ENCODE assay signal across 27 cellular contexts in the genomic region with DNA sequence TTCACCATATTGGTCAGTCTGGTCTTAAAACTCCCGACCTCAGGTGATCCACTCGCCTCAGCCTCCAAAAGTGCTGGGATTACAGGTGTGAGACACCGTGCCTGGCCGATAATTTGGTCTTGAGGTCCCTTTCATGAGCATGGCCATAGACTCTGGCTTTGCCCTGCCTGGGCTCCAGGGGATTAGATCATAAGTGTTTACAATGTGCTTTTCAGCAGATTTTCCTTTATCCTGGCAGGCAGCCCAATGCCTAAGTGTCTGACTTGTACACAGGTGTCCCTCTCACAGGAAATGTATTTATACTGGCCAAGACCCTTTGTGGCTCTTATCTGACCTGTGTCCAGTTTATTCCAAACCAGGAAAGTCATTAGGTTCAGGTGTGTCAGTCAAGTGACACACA. TPM values are rescaled to one million over a fixed set of nuclear protein-coding genes. Genes with fewer than 3 reads are reported as not detected.
A peak's percentile ranks its signal among the peaks of the same experiment; 100 is the strongest.
DNase-seq lines count a peak whose midpoint lies in the region; FAIRE-seq and TF ChIP-seq lines count a peak whose summit lies in the region.
"Had no signal": no experiment of that assay in that cellular context is flagged by ENCODE, and none has a peak within 500 bp of the region (broad histone marks: within the 10 kb centered on the region; RNA-seq: fewer than 3 reads in every experiment).

No MANE protein-coding gene starts in this region.

- peak; percentile 96 for DNase-seq in DMS53 (lab: John Stamatoyannopoulos, UW)
- peak; percentile 80 for DNase-seq in NCI-H2029 treated with DMSO at 0.1 percent for 48 hours (lab: John Stamatoyannopoulos, UW)
- peak; percentile 42 for DNase-seq in NCI-H82 (lab: John Stamatoyannopoulos, UW)
- DNase-seq in endothelial cell of umbilical vein (ENCODE audit: low read depth, low spot score), result peak; percentile 64
- no peak for DNase-seq in PC-9
- no peak for DNase-seq in T-helper 1 cell
- DNase-seq in HAP-1 (ENCODE audit: low spot score in 2 of 2), result no peak
- DNase-seq in GM13977 (ENCODE audit: low spot score), result no peak
- DNase-seq: activated CD4-positive, alpha-beta T cell treated with anti-CD3 and anti-CD28 coated beads, Interleukin-2, amount 10 ng/mL, durations not matched to agents 7 days and 5 days; activated CD8-positive, alpha-beta memory T cell treated with anti-CD3 and anti-CD28 coated beads, Interleukin-2, amount 10 ng/mL, durations not matched to agents 7 days and 5 days; anterior cingulate cortex; DMS 273 treated with DMSO at 0.1 percent for 48 hours; dorsolateral prefrontal cortex; glutamatergic neuron; HFFc6; NCI-H1436 treated with DMSO at 0.1 percent for 48 hours; NCI-H446; small intestine; stimulated activated naive CD4-positive, alpha-beta T cell had no signal

- H2AFZ ChIP-seq in endothelial cell of umbilical vein (ENCODE audit: low read depth, low read length) (no peak overlapping the region), PC-9 (no peak overlapping the region)

- intact Hi-C loops in endothelial cell of umbilical vein (cut with micrococcal nuclease) (no loop called here), PC-9 (cut with micrococcal nuclease; ENCODE audit: unreplicated experiment) (no loop called here)

- CTCF ChIA-PET in endothelial cell of umbilical vein (lab: Charles Lee), result no interaction called here
- CTCF ChIA-PET in PC-9 (lab: Charles Lee), result no interaction called here

- in situ Hi-C loops in HAP-1 (cut with MboI; ENCODE audit: low sequenced_read_pairs) (no loop called here), GM13977 (cut with MboI; ENCODE audit: low pct_unique_long_range_greater_than_20kb, low sequenced_read_pairs, unreplicated experiment) (no loop called here)

- no TSS peak for BruUV-seq in endothelial cell of umbilical vein (replicated peaks; lab: Mats Ljungman, UMichigan)
- no TSS peak for BruUV-seq in PC-9 (replicated peaks; lab: Mats Ljungman, UMichigan)

- H3K36me3 ChIP-seq in endothelial cell of umbilical vein (ENCODE audit: control insufficient read depth in 2 of 2, extremely low read depth in 1 of 2, insufficient read depth in 2 of 2, low read length in 2 of 2), result no peaks in the 10 kb centered on the region
- no peaks in the 10 kb centered on the region for H3K36me3 ChIP-seq in PC-9 (ENCODE audit: low read depth)
- no peaks in the 10 kb centered on the region for H3K36me3 ChIP-seq in HAP-1 (replicated peaks)
- H3K36me3 ChIP-seq: neutrophil, thoracic aorta had no signal

- POLR2A ChIA-PET in endothelial cell of umbilical vein (lab: Charles Lee) (no interaction called here), PC-9 (lab: Charles Lee; ENCODE audit: unreplicated experiment) (no interaction called here)

- peaks cover 0 to 2% of the 10 kb centered on the region in 2 experiments for H3K27me3 ChIP-seq in endothelial cell of umbilical vein (ENCODE audit: control insufficient read depth in 2 of 2, insufficient read depth in 2 of 2, low read length in 2 of 2)
- H3K27me3 ChIP-seq in PC-9 (ENCODE audit: insufficient read depth, low read depth), result no peaks in the 10 kb centered on the region; the same call in 1 of the 2 replicates
- peaks cover 5% of the 10 kb centered on the region; the same call in 1 of the 2 replicates for H3K27me3 ChIP-seq in HAP-1 (ENCODE audit: low read depth)
- H3K27me3 ChIP-seq: neutrophil had no signal

- no peaks in the 10 kb centered on the region for H3K9me2 ChIP-seq in PC-9 (ENCODE audit: insufficient read depth)

- peak; percentile 8 for FAIRE-seq in endothelial cell of umbilical vein (lab: Jason Lieb, UNC)
- FAIRE-seq: small intestine had no signal

- dilution Hi-C loops in endothelial cell of umbilical vein (cut with MboI; ENCODE audit: extremely low pct_ligation_motif_present, low sequenced_read_pairs), result no loop called here

- no peak overlapping the region for H3K27ac ChIP-seq in endothelial cell of umbilical vein (ENCODE audit: insufficient read depth, low read depth, low read length)
- H3K27ac ChIP-seq in PC-9, result no peak overlapping the region
- H3K27ac ChIP-seq: C4-2B, dorsolateral prefrontal cortex, neutrophil, thoracic aorta had no signal

- TF ChIP-seq POLR2A in endothelial cell of umbilical vein (IDR thresholded peaks at IDR 0.05; ENCODE audit: low read depth, low read length), result no peak

- H3K79me2 ChIP-seq in endothelial cell of umbilical vein (ENCODE audit: control insufficient read depth, insufficient read depth, low read length), result no peaks in the 10 kb centered on the region
- no peaks in the 10 kb centered on the region for H3K79me2 ChIP-seq in PC-9 (ENCODE audit: low read depth)

- H3K9me1 ChIP-seq in endothelial cell of umbilical vein (replicated peaks; ENCODE audit: control insufficient read depth, extremely low read depth, insufficient read depth, low read length), result no peaks in the 10 kb centered on the region

- H3K4me2 ChIP-seq in endothelial cell of umbilical vein (ENCODE audit: insufficient read depth, low read length) (no peak overlapping the region), PC-9 (no peak overlapping the region)

- H3K4me3 ChIP-seq in endothelial cell of umbilical vein (replicated peaks in 1 of 3; ENCODE audit: insufficient read depth in 1 of 3, low read depth in 1 of 3, low read length in 3 of 3) (no peak overlapping the region), PC-9 (no peak overlapping the region), HAP-1 (no peak overlapping the region)
- H3K4me3 ChIP-seq: dorsolateral prefrontal cortex, thoracic aorta had no signal

- H4K20me1 ChIP-seq in endothelial cell of umbilical vein (replicated peaks; ENCODE audit: control insufficient read depth, extremely low read depth, insufficient read depth, low read length), result no peaks in the 10 kb centered on the region
- H4K20me1 ChIP-seq in PC-9 (ENCODE audit: insufficient read depth), result no peaks in the 10 kb centered on the region

- no peaks in the 10 kb centered on the region for H3K9me3 ChIP-seq in endothelial cell of umbilical vein (replicated peaks; ENCODE audit: control insufficient read depth, insufficient read depth, low read length)
- H3K9me3 ChIP-seq in PC-9 (ENCODE audit: insufficient read depth, low read depth), result no peaks in the 10 kb centered on the region
- H3K9me3 ChIP-seq in HAP-1, result no peaks in the 10 kb centered on the region
- H3K9me3 ChIP-seq: neutrophil, thoracic aorta had no signal

- H3K4me1 ChIP-seq in endothelial cell of umbilical vein (ENCODE audit: control insufficient read depth, extremely low read depth, insufficient read depth, low read length) (peaks cover 3% of the 10 kb centered on the region), PC-9 (replicated peaks; ENCODE audit: insufficient read depth) (no peaks in the 10 kb centered on the region), HAP-1 (no peaks in the 10 kb centered on the region)

- peaks cover 14% of the 10 kb centered on the region; the same call in 1 of the 2 replicates for H3F3A ChIP-seq in PC-9 (ENCODE audit: insufficient read depth, low read depth)

- TF ChIP-seq CTCF in endothelial cell of umbilical vein (IDR thresholded peaks at IDR 0.05; ENCODE audit: extremely low read depth in 1 of 2, insufficient read depth in 1 of 2, low read depth in 1 of 2, low read length in 2 of 2), result no peak
- no peak for TF ChIP-seq CTCF in PC-9 (conservative IDR thresholded peaks at IDR 0.05)
- no peak for TF ChIP-seq CTCF in GM13977 (IDR thresholded peaks at IDR 0.05; ENCODE audit: extremely low read depth, insufficient read depth, missing control alignments)

- no peak overlapping the region for H3K9ac ChIP-seq in endothelial cell of umbilical vein (replicated peaks; ENCODE audit: extremely low read depth, insufficient read depth, low read length)

TF ChIP-seq in endothelial cell of umbilical vein, 7 proteins besides CTCF, POLR2A, EP300 and RAD21 (continues in another document):
- TF ChIP-seq EZH2 (IDR thresholded peaks at IDR 0.05; ENCODE audit: borderline replicate concordance, low read depth, low read length, severe bottlenecking) (no peak), FOS (IDR thresholded peaks at IDR 0.05; ENCODE audit: borderline replicate concordance, insufficient read depth, low read length) (no peak), GATA2 (IDR thresholded peaks at IDR 0.05; ENCODE audit: insufficient read depth, insufficient read length, low read depth, low read length) (no peak)
- TF ChIP-seq, protein P1, sequence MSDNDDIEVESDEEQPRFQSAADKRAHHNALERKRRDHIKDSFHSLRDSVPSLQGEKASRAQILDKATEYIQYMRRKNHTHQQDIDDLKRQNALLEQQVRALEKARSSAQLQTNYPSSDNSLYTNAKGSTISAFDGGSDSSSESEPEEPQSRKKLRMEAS (IDR thresholded peaks at IDR 0.05; ENCODE audit: insufficient read depth, insufficient read length), result no peak

RNA-seq across cellular contexts. Expression of a gene that starts 15.9 kb away (rescaled TPM):
- 28.5 and 29.0 TPM in 2 replicates for total RNA-seq in endothelial cell of umbilical vein
- 23.9 and 32.5 TPM in 2 replicates for polyA plus RNA-seq in endothelial cell of umbilical vein
- polyA plus RNA-seq in endothelial cell of umbilical vein (2011; cell fraction: cytosol; rRNA removed), result 10.3 and 16.7 TPM in 2 replicates
- 38.1 and 38.2 TPM in 2 replicates for polyA plus RNA-seq in endothelial cell of umbilical vein (2011; cell fraction: nucleus; rRNA removed)
- 15.7 and 30.3 TPM in 2 replicates for polyA plus RNA-seq in endothelial cell of umbilical vein (2012)
- polyA minus RNA-seq in endothelial cell of umbilical vein, result 7.8 and 9.4 TPM in 2 replicates
- polyA minus RNA-seq in endothelial cell of umbilical vein (2011; cell fraction: cytosol; rRNA and poly(A)+ RNA removed), result not detected
- polyA minus RNA-seq in endothelial cell of umbilical vein (2011; cell fraction: nucleus; rRNA and poly(A)+ RNA removed), result 5.0 and 12.7 TPM in 2 replicates
- total RNA-seq in PC-9 (2021), result 146 and 199 TPM in 2 replicates
- total RNA-seq: activated CD4-positive, alpha-beta T cell treated with anti-CD3 and anti-CD28 coated beads, Interleukin-2, amount 10 ng/mL, durations not matched to agents 7 days and 5 days; activated CD8-positive, alpha-beta memory T cell treated with anti-CD3 and anti-CD28 coated beads, Interleukin-2, amount 10 ng/mL, durations not matched to agents 7 days and 5 days; activated T-helper 1 cell treated with anti-CD3 and anti-CD28 coated beads, Interleukin-12 subunit alpha, Interleukin-12 subunit beta, Interleukin-2, Interleukin-4 antibody, amounts not matched to agents 30 ng/mL and 10 ng/mL and 1 ng/mL, durations not matched to agents 14 hours and 24 hours and 36 hours; OCI-LY7; T-helper 1 cell treated with Interleukin-12 subunit alpha and Interleukin-12 subunit beta and Interleukin-4 antibody, amounts not matched to agents 30 ng/mL and 1 ng/mL, for 36 hours had no signal

RNA-seq across cellular contexts. Expression of a gene that starts 21.3 kb away (rescaled TPM):
- 205 and 211 TPM in 2 replicates for total RNA-seq in endothelial cell of umbilical vein
- polyA plus RNA-seq in endothelial cell of umbilical vein, result 238 and 262 TPM in 2 replicates
- polyA plus RNA-seq in endothelial cell of umbilical vein (2011; cell fraction: cytosol; rRNA removed), result 178 and 183 TPM in 2 replicates
- polyA plus RNA-seq in endothelial cell of umbilical vein (2011; cell fraction: nucleus; rRNA removed), result 105 and 107 TPM in 2 replicates
- polyA plus RNA-seq in endothelial cell of umbilical vein (2012), result 180 and 213 TPM in 2 replicates
- 157 and 176 TPM in 2 replicates for polyA minus RNA-seq in endothelial cell of umbilical vein
- polyA minus RNA-seq in endothelial cell of umbilical vein (2011; cell fraction: cytosol; rRNA and poly(A)+ RNA removed), result 21.1 TPM
- 43.5 and 56.6 TPM in 2 replicates for polyA minus RNA-seq in endothelial cell of umbilical vein (2011; cell fraction: nucleus; rRNA and poly(A)+ RNA removed)
- 115 and 136 TPM in 2 replicates for total RNA-seq in PC-9 (2021)
- total RNA-seq: activated CD4-positive, alpha-beta T cell treated with anti-CD3 and anti-CD28 coated beads, Interleukin-2, amount 10 ng/mL, durations not matched to agents 7 days and 5 days; OCI-LY7 had no signal

RNA-seq across cellular contexts. Expression of a gene that starts 47.1 kb away (rescaled TPM):
- not detected in 2 replicates for total RNA-seq in endothelial cell of umbilical vein
- polyA plus RNA-seq in endothelial cell of umbilical vein, result 0.04 and 0.08 TPM in 2 replicates
- not detected in 2 replicates for polyA plus RNA-seq in endothelial cell of umbilical vein (2011; cell fraction: cytosol; rRNA removed)
- 0.10 TPM in 1 of 2 replicates, not detected in the other for polyA plus RNA-seq in endothelial cell of umbilical vein (2011; cell fraction: nucleus; rRNA removed)
- polyA plus RNA-seq in endothelial cell of umbilical vein (2012), result not detected in 2 replicates
- not detected in 2 replicates for polyA minus RNA-seq in endothelial cell of umbilical vein
- polyA minus RNA-seq in endothelial cell of umbilical vein (2011; cell fraction: cytosol; rRNA and poly(A)+ RNA removed), result not detected
- not detected in 2 replicates for polyA minus RNA-seq in endothelial cell of umbilical vein (2011; cell fraction: nucleus; rRNA and poly(A)+ RNA removed)
- total RNA-seq in PC-9 (2021), result 53.6 and 68.8 TPM in 2 replicates
- total RNA-seq: activated CD4-positive, alpha-beta T cell treated with anti-CD3 and anti-CD28 coated beads, Interleukin-2, amount 10 ng/mL, durations not matched to agents 7 days and 5 days; activated CD8-positive, alpha-beta memory T cell treated with anti-CD3 and anti-CD28 coated beads, Interleukin-2, amount 10 ng/mL, durations not matched to agents 7 days and 5 days; activated T-helper 1 cell treated with anti-CD3 and anti-CD28 coated beads, Interleukin-12 subunit alpha, Interleukin-12 subunit beta, Interleukin-2, Interleukin-4 antibody, amounts not matched to agents 30 ng/mL and 10 ng/mL and 1 ng/mL, durations not matched to agents 14 hours and 24 hours and 36 hours; cardiac septum; HFFc6; OCI-LY7; T-helper 1 cell treated with Interleukin-12 subunit alpha and Interleukin-12 subunit beta and Interleukin-4 antibody, amounts not matched to agents 30 ng/mL and 1 ng/mL, for 36 hours had no signal
- polyA plus RNA-seq: AG04450 had no signal

Comparison
In these comparisons a context has a peak if more than half of its experiments do, and no peak if none do; other contexts are left out.
1. DNase-seq: peak in DMS53 (single experiment), NCI-H2029 treated with DMSO at 0.1 percent for 48 hours (single experiment), NCI-H82 (single experiment) and endothelial cell of umbilical vein (single experiment); none in PC-9 (0 of 2), T-helper 1 cell (0 of 5), HAP-1 (0 of 2) and GM13977 (single experiment).
2. RNA of a gene that starts 47.1 kb away (total RNA-seq): 53.6 to 68.8 TPM in PC-9; not detected in endothelial cell of umbilical vein; every median in the first group is over 10 times any median in the second.